Comparison of ENCODE assay signal across 8 cellular contexts in the genomic region with DNA sequence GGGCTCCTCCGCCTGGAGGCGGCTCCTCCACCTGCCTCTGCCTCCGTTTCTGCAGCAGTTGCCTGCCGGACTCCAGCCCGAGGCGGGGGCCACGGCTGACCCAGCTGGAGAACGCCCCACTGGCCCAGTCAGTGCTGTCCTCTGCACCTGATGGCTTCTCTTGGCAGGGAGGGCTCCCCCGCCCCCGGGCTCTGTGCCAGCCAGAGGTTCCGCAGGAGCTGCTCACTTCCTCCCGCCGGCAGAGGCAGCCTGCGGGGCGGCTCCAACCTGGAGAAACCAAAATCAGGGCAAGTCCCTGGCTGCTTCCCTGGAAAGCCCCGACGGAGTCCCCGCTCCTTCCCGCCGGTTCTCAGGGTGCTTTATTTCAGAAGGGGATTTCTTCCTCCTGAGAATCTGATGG.
DNase-seq lines count a peak whose midpoint lies in the region; ATAC-seq and TF ChIP-seq lines count a peak whose summit lies in the region.
"Not testable (repeated sequence)": the region's sequence is repeated elsewhere in the genome, so short reads cannot be mapped to it uniquely, and the experiment has no call there.

No MANE protein-coding gene starts in this region.

- H3K9me3 ChIP-seq in CD4-positive, alpha-beta T cell (ENCODE audit: control insufficient read depth, low read length); gastroesophageal sphincter; right lobe of liver: not testable (repeated sequence)

- no CpG with 5 or more reads among the region's 20 CpGs for WGBS in gastroesophageal sphincter (ENCODE audit: low coverage in 1 of 2), 2 donors
- WGBS in right lobe of liver (ENCODE audit: insufficient coverage, low coverage, low lambda C conversion rate, missing lambda C conversion rate), result no CpG with 5 or more reads among the region's 20 CpGs

- not testable (repeated sequence) for H3K27me3 ChIP-seq in CD4-positive, alpha-beta T cell (ENCODE audit: control insufficient read depth, insufficient read depth, low read length); gastroesophageal sphincter; right lobe of liver

- ATAC-seq in CD4-positive, alpha-beta T cell (ENCODE audit: poor library complexity), result peak; percentile 59
- ATAC-seq in T-cell (replicated peaks in 1 of 4), result peak; percentile 62 to 81 (median 69)
- ATAC-seq in activated naive CD4-positive, alpha-beta T cell treated with anti-CD3 and anti-CD28 coated beads, Interleukin-2, amount 50 U/mL, for 72 hours, result peak; percentile 22 to 83
- ATAC-seq in gastroesophageal sphincter, result peak; percentile 34
- ATAC-seq in left ventricle myocardium superior, result peak; percentile 67
- peak; percentile 55 to 63 (median 60) for ATAC-seq in right lobe of liver
- peak; percentile 47 for ATAC-seq in omental fat pad (ENCODE audit: low FRiP score)
- ATAC-seq in stimulated activated naive CD8-positive, alpha-beta T cell treated with anti-CD3 and anti-CD28 coated beads, Interleukin-15, amount 100 ng/mL, for 72 hours, result peak; percentile 46

- not testable (repeated sequence) for H3K36me3 ChIP-seq in gastroesophageal sphincter, right lobe of liver

- intact Hi-C loops in CD4-positive, alpha-beta T cell (cut with DNase I, micrococcal nuclease); left ventricle myocardium superior (cut with micrococcal nuclease); right lobe of liver (cut with DNase I): not testable (repeated sequence)

- TF ChIP-seq POLR2A in gastroesophageal sphincter (IDR thresholded peaks at IDR 0.05); right lobe of liver (IDR thresholded peaks at IDR 0.05): not testable (repeated sequence)

- not testable (repeated sequence) for H3K4me3 Mint-ChIP-seq in CD4-positive, alpha-beta T cell; T-cell; stimulated activated naive CD8-positive, alpha-beta T cell treated with anti-CD3 and anti-CD28 coated beads, Interleukin-15, amount 100 ng/mL, for 72 hours

- TF ChIP-seq CTCF in CD4-positive, alpha-beta T cell (IDR thresholded peaks at IDR 0.05); gastroesophageal sphincter (IDR thresholded peaks at IDR 0.05); right lobe of liver (IDR thresholded peaks at IDR 0.05); omental fat pad (IDR thresholded peaks at IDR 0.05): not testable (repeated sequence)

- H3K4me1 ChIP-seq in gastroesophageal sphincter, right lobe of liver: not testable (repeated sequence)

- H3K36me3 Mint-ChIP-seq in CD4-positive, alpha-beta T cell (ENCODE audit: low read depth); T-cell; activated naive CD4-positive, alpha-beta T cell treated with anti-CD3 and anti-CD28 coated beads, Interleukin-2, amount 50 U/mL, for 72 hours: not testable (repeated sequence)

- not testable (repeated sequence) for H3K4me3 ChIP-seq in gastroesophageal sphincter, right lobe of liver

- TF ChIP-seq EP300 in gastroesophageal sphincter (IDR thresholded peaks at IDR 0.05), result not testable (repeated sequence)

- DNase-seq in CD4-positive, alpha-beta T cell; T-cell; activated naive CD4-positive, alpha-beta T cell treated with anti-CD3 and anti-CD28 coated beads, Interleukin-2, amount 50 U/mL, for 72 hours (ENCODE audit: low spot score in 2 of 2); left ventricle myocardium superior; right lobe of liver; omental fat pad (ENCODE audit: low spot score); stimulated activated naive CD8-positive, alpha-beta T cell treated with anti-CD3 and anti-CD28 coated beads, Interleukin-15, amount 100 ng/mL, for 72 hours: not testable (repeated sequence)

- not testable (repeated sequence) for H3K27ac Mint-ChIP-seq in CD4-positive, alpha-beta T cell; T-cell; activated naive CD4-positive, alpha-beta T cell treated with anti-CD3 and anti-CD28 coated beads, Interleukin-2, amount 50 U/mL, for 72 hours; stimulated activated naive CD8-positive, alpha-beta T cell treated with anti-CD3 and anti-CD28 coated beads, Interleukin-15, amount 100 ng/mL, for 72 hours

- H3K4me1 Mint-ChIP-seq in CD4-positive, alpha-beta T cell (ENCODE audit: low read depth); T-cell; stimulated activated naive CD8-positive, alpha-beta T cell treated with anti-CD3 and anti-CD28 coated beads, Interleukin-15, amount 100 ng/mL, for 72 hours: not testable (repeated sequence)

- H3K9me3 Mint-ChIP-seq in CD4-positive, alpha-beta T cell; T-cell; activated naive CD4-positive, alpha-beta T cell treated with anti-CD3 and anti-CD28 coated beads, Interleukin-2, amount 50 U/mL, for 72 hours; stimulated activated naive CD8-positive, alpha-beta T cell treated with anti-CD3 and anti-CD28 coated beads, Interleukin-15, amount 100 ng/mL, for 72 hours: not testable (repeated sequence)

- H3K27ac ChIP-seq in CD4-positive, alpha-beta T cell (ENCODE audit: low read depth, low read length); gastroesophageal sphincter; right lobe of liver: not testable (repeated sequence)

- CTCF ChIA-PET in CD4-positive, alpha-beta T cell (lab: Charles Lee); T-cell (lab: Charles Lee): not testable (repeated sequence)

- POLR2A ChIA-PET in CD4-positive, alpha-beta T cell (lab: Charles Lee); T-cell (lab: Charles Lee): not testable (repeated sequence)

- H3K27me3 Mint-ChIP-seq in CD4-positive, alpha-beta T cell; T-cell; stimulated activated naive CD8-positive, alpha-beta T cell treated with anti-CD3 and anti-CD28 coated beads, Interleukin-15, amount 100 ng/mL, for 72 hours: not testable (repeated sequence)
